8 cellular contexts compared by ENCODE assay signal in the genomic region with DNA sequence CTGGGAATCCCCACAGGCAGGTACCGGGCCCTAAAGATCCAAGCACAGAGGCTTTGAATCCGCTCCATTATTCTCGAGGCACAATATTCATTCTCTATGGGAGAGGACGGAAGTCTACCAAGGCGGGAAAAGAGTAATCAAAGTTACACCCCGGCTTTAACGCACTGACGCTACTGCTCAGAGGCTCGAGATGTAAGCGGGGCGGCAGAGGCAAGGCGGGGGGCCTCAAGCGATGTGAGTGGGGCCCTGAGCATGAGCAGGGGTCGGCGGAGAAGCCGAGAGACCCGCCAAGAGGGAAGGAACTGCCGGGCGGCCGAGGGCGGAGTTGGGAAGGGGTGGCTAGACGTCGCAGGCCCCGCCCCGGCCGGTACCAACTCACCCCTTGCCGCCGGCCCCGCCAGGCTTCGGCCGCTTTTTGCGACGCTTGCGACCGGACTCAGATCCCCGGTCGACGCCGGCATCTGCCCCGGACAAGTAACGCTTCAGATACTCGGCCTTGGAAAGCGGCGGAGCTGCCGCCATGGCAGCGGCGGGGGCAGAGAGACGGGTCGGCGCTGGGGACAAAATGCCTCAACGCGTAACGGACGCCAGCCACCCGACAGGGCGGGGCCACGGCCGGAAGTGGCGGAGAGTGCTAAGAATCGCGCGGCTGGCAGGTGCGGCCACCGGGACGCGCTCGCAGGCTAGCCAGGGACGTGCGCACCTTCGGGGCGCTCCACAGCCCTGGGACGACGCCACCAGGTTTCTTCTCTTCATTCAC. TPM values are rescaled to one million over a fixed set of nuclear protein-coding genes. Genes with fewer than 3 reads are reported as not detected.
DNase-seq lines count a peak whose midpoint lies in the region; ATAC-seq, FAIRE-seq and TF ChIP-seq lines count a peak whose summit lies in the region.

A gene with protein sequence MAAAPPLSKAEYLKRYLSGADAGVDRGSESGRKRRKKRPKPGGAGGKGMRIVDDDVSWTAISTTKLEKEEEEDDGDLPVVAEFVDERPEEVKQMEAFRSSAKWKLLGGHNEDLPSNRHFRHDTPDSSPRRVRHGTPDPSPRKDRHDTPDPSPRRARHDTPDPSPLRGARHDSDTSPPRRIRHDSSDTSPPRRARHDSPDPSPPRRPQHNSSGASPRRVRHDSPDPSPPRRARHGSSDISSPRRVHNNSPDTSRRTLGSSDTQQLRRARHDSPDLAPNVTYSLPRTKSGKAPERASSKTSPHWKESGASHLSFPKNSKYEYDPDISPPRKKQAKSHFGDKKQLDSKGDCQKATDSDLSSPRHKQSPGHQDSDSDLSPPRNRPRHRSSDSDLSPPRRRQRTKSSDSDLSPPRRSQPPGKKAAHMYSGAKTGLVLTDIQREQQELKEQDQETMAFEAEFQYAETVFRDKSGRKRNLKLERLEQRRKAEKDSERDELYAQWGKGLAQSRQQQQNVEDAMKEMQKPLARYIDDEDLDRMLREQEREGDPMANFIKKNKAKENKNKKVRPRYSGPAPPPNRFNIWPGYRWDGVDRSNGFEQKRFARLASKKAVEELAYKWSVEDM (minus strand): TSS at position 545 of the 760 bp plus-strand sequence. CDS start 23 bp downstream, at position 522.

- H3K9me3 ChIP-seq in left lung = no peaks in the 10 kb centered on the region

- CTCF ChIA-PET in BJ (lab: Yijun Ruan, JAX) = interaction anchor here (0.6 to 1.7 kb wide), 3 partner anchors 30 to 333 kb away, joined by 3 to 6 read pairs (median 4); no protein-coding TSS in a partner anchor

- FAIRE-seq in GM19239 (lab: Jason Lieb, UNC) = peak; percentile 95

- H3K4me3 ChIP-seq in BJ (ENCODE audit: low read depth, low read length) (peak within 1 kb of the TSS; percentile 94), left lung (peak within 1 kb of the TSS; percentile 50 to 97)

- intact Hi-C loops in left lung (cut with DNase I) = no loop called here

- no peak for DNase-seq in BJ (ENCODE audit: low read depth)
- DNase-seq in GM19239 (ENCODE audit: insufficient read length, low spot score) = peak; percentile 90
- peak; percentile 91 for DNase-seq in NCI-H748 (lab: John Stamatoyannopoulos, UW; ENCODE audit: unreplicated experiment)
- peak; percentile 95 for DNase-seq in activated CD4-positive, alpha-beta T cell treated with anti-CD3 and anti-CD28 coated beads, Interleukin-2, amount 50 U/mL, for 1 hour
- DNase-seq in dedifferentiated amniotic fluid mesenchymal stem cell (ENCODE audit: extremely low spot score) = peak; percentile 66
- peak; percentile 93 to 98 for DNase-seq in left lung
- DNase-seq in stimulated activated CD4-positive, alpha-beta T cell treated with anti-CD3 and anti-CD28 coated beads, Interleukin-4, amount 100 ng/mL, for 1 hour = peak; percentile 97

- peak within 1 kb of the TSS; percentile 89 to 93 for H3K27ac ChIP-seq in left lung

- H3K36me3 ChIP-seq in BJ (ENCODE audit: control insufficient read depth, insufficient read depth, low read length) = peaks cover 1% of the 10 kb centered on the region; the same call in 1 of the 2 replicates
- peaks cover 0 to 31% of the 10 kb centered on the region in 2 donors for H3K36me3 ChIP-seq in left lung

- ATAC-seq in HG03442 (IDR thresholded peaks at IDR 0.05; ENCODE audit: unreplicated experiment) = peak; percentile 82
- peak; percentile 96 for ATAC-seq in left lung

- TF ChIP-seq CTCF in BJ (IDR thresholded peaks at IDR 0.05; ENCODE audit: insufficient read depth, low read depth, low read length) (no peak), left lung (IDR thresholded peaks at IDR 0.05) (no peak)

- H3K4me1 ChIP-seq in left lung = peaks cover 6 to 33% of the 10 kb centered on the region in 2 donors

- H3K27me3 ChIP-seq in BJ (ENCODE audit: control insufficient read depth, insufficient read depth, low read length) (no peaks in the 10 kb centered on the region), left lung (no peaks in the 10 kb centered on the region)

- POLR2A ChIA-PET in BJ (lab: Charles Lee) = no interaction called here

RNA-seq across cellular contexts. Expression of the gene that starts here (rescaled TPM):
- polyA plus RNA-seq in BJ (2011; rRNA removed) = 11.7 and 13.6 TPM in 2 replicates
- 10.8 and 14.3 TPM in 2 replicates for polyA minus RNA-seq in BJ (2011; rRNA and poly(A)+ RNA removed)
- 10 to 100 TPM; 12.5 to 14.7 TPM for total RNA-seq in left lung
